11 cellular contexts compared by ENCODE assay signal in genomic region chr16:75070055-75070841, GRCh38. TPM values are rescaled to one million over a fixed set of nuclear protein-coding genes. Genes with fewer than 3 reads are reported as not detected.
A peak's percentile ranks its signal among the peaks of the same experiment; 100 is the strongest.
DNase-seq lines count a peak whose midpoint lies in the region; ATAC-seq and TF ChIP-seq lines count a peak whose summit lies in the region.
"Had no signal": no experiment of that assay in that cellular context is flagged by ENCODE, and none has a peak within 500 bp of the region (broad histone marks: within the 10 kb centered on the region; RNA-seq: fewer than 3 reads in every experiment).

No MANE protein-coding gene starts in this region.

- H3K4me1 ChIP-seq in BE2C: peaks cover 7% of the 10 kb centered on the region; the same call in 1 of the 2 replicates
- H3K4me1 ChIP-seq in endodermal cell (ENCODE audit: control insufficient read depth, insufficient read depth, low read length): peaks cover 5% of the 10 kb centered on the region
- H3K4me1 ChIP-seq in aorta (ENCODE audit: control insufficient read depth in 1 of 2, insufficient read depth in 2 of 2, low read length in 2 of 2): no peaks in the 10 kb centered on the region
- H3K4me1 ChIP-seq in neuronal stem cell (ENCODE audit: control insufficient read depth in 2 of 2, insufficient read depth in 1 of 2, low read depth in 1 of 2, low read length in 2 of 2): peaks cover 0 to 5% of the 10 kb centered on the region in 2 donors
- no peaks in the 10 kb centered on the region for H3K4me1 ChIP-seq in tibial artery

- DNase-seq in BE2C: peak; percentile 50
- DNase-seq in endodermal cell: no peak
- DNase-seq in myocyte (ENCODE audit: low read depth): peak; percentile 41
- no peak for DNase-seq in aorta
- no peak for DNase-seq in neuronal stem cell (ENCODE audit: low spot score)
- DNase-seq in tibial artery: no peak
- DNase-seq: activated B cell treated with CpG ODN at 0.5 μM for 24 hours, MM.1S had no signal

- TF ChIP-seq CTCF in BE2C (IDR thresholded peaks at IDR 0.05; ENCODE audit: low read depth, low read length) (no peak), endodermal cell (conservative IDR thresholded peaks at IDR 0.05) (no peak), tibial artery (IDR thresholded peaks at IDR 0.05) (no peak)

- H3K4me3 ChIP-seq in BE2C (ENCODE audit: low read depth, low read length): no peak overlapping the region
- H3K4me3 ChIP-seq in endodermal cell (ENCODE audit: low read length): no peak overlapping the region
- no peak overlapping the region for H3K4me3 ChIP-seq in aorta (ENCODE audit: low read length in 2 of 2)
- no peak overlapping the region for H3K4me3 ChIP-seq in neuronal stem cell (ENCODE audit: low read length in 2 of 2)
- no peak overlapping the region for H3K4me3 ChIP-seq in tibial artery

- no peaks in the 10 kb centered on the region for H3K36me3 Mint-ChIP-seq in endodermal cell (ENCODE audit: low read depth)

- WGBS in endodermal cell (ENCODE audit: insufficient coverage in 1 of 2, insufficient read length in 1 of 2), 2 experiments: 79 to 92% methylated on average over 7 to 11 of the region's 11 CpGs
- 78 to 80% methylated on average over 11 of the region's 11 CpGs for WGBS in aorta, 2 donors
- WGBS in neuronal stem cell (ENCODE audit: extremely low coverage in 2 of 2, insufficient read length in 2 of 2, insufficient replicate concordance in 1 of 2), 2 donors: no CpG with 5 or more reads among the region's 11 CpGs

- no peak overlapping the region for H2BK12ac ChIP-seq in neuronal stem cell (ENCODE audit: low read length)

- intact Hi-C loops in aorta (cut with DNase I): no loop called here
- intact Hi-C loops in tibial artery (cut with DNase I; ENCODE audit: low total_unique reads): no loop called here

- H3K27me3 ChIP-seq in BE2C (no peaks in the 10 kb centered on the region), endodermal cell (ENCODE audit: control insufficient read depth, insufficient read depth, low read length, poor library complexity, severe bottlenecking) (no peaks in the 10 kb centered on the region), aorta (ENCODE audit: control insufficient read depth in 1 of 2, insufficient read depth in 2 of 2, low read length in 1 of 2) (no peaks in the 10 kb centered on the region), neuronal stem cell (ENCODE audit: control insufficient read depth in 3 of 3, insufficient read depth in 3 of 3, low read depth in 1 of 3, low read length in 3 of 3) (no peaks in the 10 kb centered on the region), tibial artery (no peaks in the 10 kb centered on the region)

- H3K36me3 ChIP-seq in BE2C (no peaks in the 10 kb centered on the region), KOPT-K1 (ENCODE audit: insufficient read depth, low read length) (no peaks in the 10 kb centered on the region), endodermal cell (ENCODE audit: control insufficient read depth, insufficient read depth, low read length) (no peaks in the 10 kb centered on the region), aorta (ENCODE audit: control insufficient read depth in 1 of 2, insufficient read depth in 2 of 2, low read length in 1 of 2) (no peaks in the 10 kb centered on the region), neuronal stem cell (replicated peaks in 1 of 2; ENCODE audit: control insufficient read depth in 2 of 2, insufficient read depth in 2 of 2, low read length in 2 of 2) (no peaks in the 10 kb centered on the region), tibial artery (no peaks in the 10 kb centered on the region)

- H2BK15ac ChIP-seq in neuronal stem cell (ENCODE audit: low read length): no peak overlapping the region

- H3K79me1 ChIP-seq in neuronal stem cell (ENCODE audit: low read depth, low read length): no peaks in the 10 kb centered on the region

- no peak overlapping the region for H2BK5ac ChIP-seq in neuronal stem cell (ENCODE audit: low read length)

- H2BK120ac ChIP-seq in neuronal stem cell (ENCODE audit: low read depth, low read length): no peak overlapping the region

- H2AK5ac ChIP-seq in neuronal stem cell (ENCODE audit: low read depth, low read length): no peak overlapping the region

- peak overlapping the region; percentile 23 for H3K27ac Mint-ChIP-seq in endodermal cell
- H3K27ac Mint-ChIP-seq: activated B cell treated with CpG ODN at 0.5 μM for 24 hours; activated naive CD4-positive, alpha-beta T cell treated with anti-CD3 and anti-CD28 coated beads, Interleukin-2, amount 50 U/mL, for 24 hours had no signal

- H2AFZ ChIP-seq in neuronal stem cell (ENCODE audit: low read length): no peak overlapping the region

- peaks cover 23% of the 10 kb centered on the region for H3K4me1 Mint-ChIP-seq in endodermal cell

- H3K4me3 Mint-ChIP-seq in endodermal cell: no peak overlapping the region
- H3K4me3 Mint-ChIP-seq: activated B cell treated with CpG ODN at 0.5 μM for 24 hours; activated naive CD4-positive, alpha-beta T cell treated with anti-CD3 and anti-CD28 coated beads, Interleukin-2, amount 50 U/mL, for 24 hours had no signal

- H3K9ac ChIP-seq in endodermal cell (ENCODE audit: extremely low read depth, low read length, poor library complexity, severe bottlenecking): no peak overlapping the region
- no peak overlapping the region for H3K9ac ChIP-seq in neuronal stem cell (ENCODE audit: low read depth, low read length, poor library complexity)

- no peak overlapping the region for H3K4me2 ChIP-seq in neuronal stem cell (ENCODE audit: insufficient read depth, low read length, poor library complexity, severe bottlenecking)

- H3K4ac ChIP-seq in neuronal stem cell (ENCODE audit: low read length): no peak overlapping the region

- no peak overlapping the region for H3K23ac ChIP-seq in neuronal stem cell (ENCODE audit: low read depth, low read length, poor library complexity)

- H4K91ac ChIP-seq in neuronal stem cell (ENCODE audit: low read depth, low read length, poor library complexity): no peak overlapping the region

- no peaks in the 10 kb centered on the region for H3K9me3 Mint-ChIP-seq in endodermal cell
- H3K9me3 Mint-ChIP-seq: activated B cell treated with CpG ODN at 0.5 μM for 24 hours; activated naive CD4-positive, alpha-beta T cell treated with anti-CD3 and anti-CD28 coated beads, Interleukin-2, amount 50 U/mL, for 24 hours had no signal

- H3K14ac ChIP-seq in neuronal stem cell (ENCODE audit: low read length): no peak overlapping the region

- no peak overlapping the region for H4K8ac ChIP-seq in neuronal stem cell (ENCODE audit: low read depth, low read length)

- H3K9me3 ChIP-seq in BE2C: no peaks in the 10 kb centered on the region; the same call in 1 of the 2 replicates
- no peaks in the 10 kb centered on the region for H3K9me3 ChIP-seq in KOPT-K1 (ENCODE audit: insufficient read depth, low read length, poor library complexity, severe bottlenecking)
- no peaks in the 10 kb centered on the region for H3K9me3 ChIP-seq in endodermal cell (ENCODE audit: control insufficient read depth, low read length)
- H3K9me3 ChIP-seq in aorta (ENCODE audit: control insufficient read depth, low read length): no peaks in the 10 kb centered on the region
- no peaks in the 10 kb centered on the region for H3K9me3 ChIP-seq in neuronal stem cell (replicated peaks in 1 of 2; ENCODE audit: control insufficient read depth in 2 of 2, insufficient read depth in 1 of 2, low read depth in 1 of 2, low read length in 2 of 2)
- H3K9me3 ChIP-seq in tibial artery: no peaks in the 10 kb centered on the region

- peak overlapping the region; percentile 96 for H3K27ac ChIP-seq in KOPT-K1 (ENCODE audit: low read depth, low read length, poor library complexity, severe bottlenecking)
- no peak overlapping the region for H3K27ac ChIP-seq in endodermal cell (ENCODE audit: low read depth, low read length)
- H3K27ac ChIP-seq in aorta (ENCODE audit: low read depth in 1 of 2, low read length in 2 of 2): no peak overlapping the region
- no peak overlapping the region for H3K27ac ChIP-seq in neuronal stem cell (replicated peaks; ENCODE audit: low read length)
- no peak overlapping the region for H3K27ac ChIP-seq in tibial artery

- ATAC-seq in aorta (ENCODE audit: low FRiP score): no peak
- no peak for ATAC-seq in HG03520 (IDR thresholded peaks at IDR 0.05; ENCODE audit: unreplicated experiment)

- H3K18ac ChIP-seq in neuronal stem cell (ENCODE audit: low read length): no peak overlapping the region

- H3K27me3 Mint-ChIP-seq in endodermal cell (ENCODE audit: insufficient read depth): no peaks in the 10 kb centered on the region
- H3K27me3 Mint-ChIP-seq: activated naive CD4-positive, alpha-beta T cell treated with anti-CD3 and anti-CD28 coated beads, Interleukin-2, amount 50 U/mL, for 24 hours had no signal

RNA-seq across cellular contexts. Expression of gene LDHD, which starts 46.3 kb away (rescaled TPM):
- 0.22 TPM for polyA plus RNA-seq in BE2C (2012; ENCODE audit: insufficient read depth, insufficient read length, low read depth)
- total RNA-seq in endodermal cell: 1 to 10 TPM; 1.4 to 4.3 TPM
- polyA plus RNA-seq in endodermal cell (2013, experiment 1 of 2): 1.3 TPM
- 0.70 TPM for polyA plus RNA-seq in endodermal cell (2013, experiment 2 of 2)
- 1.7 and 3.5 TPM in 2 replicates for total RNA-seq in myocyte
- 1.3 TPM for polyA plus RNA-seq in myocyte (2012)
- 1 to 10 TPM; 5.5 to 5.6 TPM for total RNA-seq in aorta
- polyA plus RNA-seq in aorta: 1 to 10 TPM; 5.6 to 6.8 TPM
- polyA plus RNA-seq in neuronal stem cell (2013, experiment 1 of 2): 0.66 TPM
- polyA plus RNA-seq in neuronal stem cell (2013, experiment 2 of 2): 0.76 TPM
- total RNA-seq: activated B cell treated with CpG ODN at 0.5 μM for 24 hours had no signal

Comparison
In these comparisons a context has a peak if more than half of its experiments do, and no peak if none do; other contexts are left out.
1. DNase-seq: peak in BE2C (single experiment) and myocyte (single experiment); none in endodermal cell (single experiment), aorta (0 of 2), neuronal stem cell (single experiment) and tibial artery (0 of 2).